16 cellular contexts compared by ENCODE assay signal in the genomic region with DNA sequence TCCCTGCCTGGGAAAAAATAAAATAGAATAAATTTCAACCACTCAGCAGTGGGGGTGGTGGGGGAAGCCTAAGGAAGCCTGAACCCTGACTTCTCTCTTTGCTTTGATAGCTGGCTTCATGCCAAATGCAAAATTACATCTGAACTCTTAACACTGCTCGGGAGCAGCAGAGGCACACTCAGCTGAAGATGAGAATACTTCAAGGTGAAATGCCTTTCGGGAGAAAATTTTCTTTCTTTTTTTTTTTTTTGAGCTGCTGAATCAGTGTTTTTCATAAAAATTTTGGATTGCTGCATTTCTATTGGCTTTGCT.
"Had no signal": no experiment of that assay in that cellular context is flagged by ENCODE, and none has a peak within 500 bp of the region (broad histone marks: within the 10 kb centered on the region; RNA-seq: fewer than 3 reads in every experiment).

No MANE protein-coding gene starts in this region.

- H3K27me3 Mint-ChIP-seq: activated CD8-positive, alpha-beta T cell treated with anti-CD3 and anti-CD28 coated beads for 36 hours; activated naive CD4-positive, alpha-beta T cell treated with anti-CD3 and anti-CD28 coated beads, Interleukin-2, amount 50 U/mL, for 24 hours; central memory CD8-positive, alpha-beta T cell had no signal

- H3K4me1 ChIP-seq: psoas muscle had no signal

- H3K4me2 ChIP-seq: smooth muscle cell had no signal

- H3K36me3 Mint-ChIP-seq: activated naive CD4-positive, alpha-beta T cell treated with anti-CD3 and anti-CD28 coated beads, Interleukin-2, amount 50 U/mL, for 24 hours; WTC11 had no signal

- H3K4me3 ChIP-seq: psoas muscle, right lobe of liver, smooth muscle cell, thoracic aorta had no signal

- H3K27ac Mint-ChIP-seq: activated CD8-positive, alpha-beta T cell treated with anti-CD3 and anti-CD28 coated beads for 36 hours; activated naive CD4-positive, alpha-beta T cell treated with anti-CD3 and anti-CD28 coated beads, Interleukin-2, amount 50 U/mL, for 24 hours; WTC11 had no signal

- H3K9me3 ChIP-seq: psoas muscle, right lobe of liver, thoracic aorta had no signal

- H3K27me3 ChIP-seq: right lobe of liver had no signal

- H3K4me1 Mint-ChIP-seq: activated naive CD4-positive, alpha-beta T cell treated with anti-CD3 and anti-CD28 coated beads, Interleukin-2, amount 50 U/mL, for 24 hours; central memory CD8-positive, alpha-beta T cell; WTC11 had no signal

- ATAC-seq: activated CD8-positive, alpha-beta T cell treated with anti-CD3 and anti-CD28 coated beads for 36 hours; activated T-cell treated with anti-CD3 and anti-CD28 coated beads, Interleukin-2, amount 50 U/mL, for 4 hours; psoas muscle; stimulated activated naive CD8-positive, alpha-beta T cell treated with anti-CD3 and anti-CD28 coated beads, Interleukin-15, Interleukin-2, amounts not matched to agents 100 U/mL and 50 U/mL, for 24 hours; WTC11 had no signal

- H3K36me3 ChIP-seq: right lobe of liver, thoracic aorta had no signal

- H3K4me3 Mint-ChIP-seq: activated CD8-positive, alpha-beta T cell treated with anti-CD3 and anti-CD28 coated beads for 36 hours; activated naive CD4-positive, alpha-beta T cell treated with anti-CD3 and anti-CD28 coated beads, Interleukin-2, amount 50 U/mL, for 24 hours; activated T-cell treated with anti-CD3 and anti-CD28 coated beads, Interleukin-2, amount 50 U/mL, for 4 hours; central memory CD8-positive, alpha-beta T cell; nephron progenitor cell; WTC11 had no signal

- H3K9me3 Mint-ChIP-seq: activated naive CD4-positive, alpha-beta T cell treated with anti-CD3 and anti-CD28 coated beads, Interleukin-2, amount 50 U/mL, for 24 hours; nephron progenitor cell; WTC11 had no signal

- DNase-seq: activated CD4-positive, alpha-beta T cell treated with anti-CD3 and anti-CD28 coated beads for 48 hours; activated CD8-positive, alpha-beta T cell treated with anti-CD3 and anti-CD28 coated beads for 36 hours; activated effector memory CD4-positive, alpha-beta T cell treated with anti-CD3 and anti-CD28 coated beads, Interleukin-2, amount 50 U/mL, for 16 hours; activated T-cell treated with anti-CD3 and anti-CD28 coated beads, Interleukin-2, amount 50 U/mL, for 4 hours; cortex of kidney; effector CD8-positive, alpha-beta T cell; foreskin fibroblast; nephron progenitor cell; psoas muscle; right lobe of liver; stimulated activated naive CD8-positive, alpha-beta T cell treated with anti-CD3 and anti-CD28 coated beads, Interleukin-15, Interleukin-2, amounts not matched to agents 100 U/mL and 50 U/mL, for 24 hours had no signal

- H3K27ac ChIP-seq: psoas muscle, right lobe of liver, thoracic aorta had no signal
